In the genomic region with DNA sequence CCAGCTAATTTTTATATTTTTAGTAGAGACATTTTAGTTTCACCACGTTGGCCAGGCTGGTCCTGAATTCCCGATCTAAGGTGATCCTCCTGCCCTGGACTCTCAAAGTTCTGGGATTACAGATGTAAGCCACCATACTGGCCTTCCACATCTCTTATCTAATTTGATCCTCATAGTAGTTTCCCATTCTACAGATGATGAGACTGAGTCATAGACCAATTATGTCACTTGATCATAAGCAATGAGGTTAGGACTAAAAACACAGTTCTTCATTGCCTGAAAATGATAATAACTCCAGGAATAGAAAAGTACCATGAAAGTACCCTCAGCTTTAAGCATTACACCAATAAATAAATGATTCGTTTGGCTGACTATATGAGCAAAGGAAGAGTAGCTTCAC, we compare ENCODE assay signal across 25 cellular contexts.
DNase-seq lines count a peak whose midpoint lies in the region; ATAC-seq, FAIRE-seq and TF ChIP-seq lines count a peak whose summit lies in the region.
"Had no signal": no experiment of that assay in that cellular context is flagged by ENCODE, and none has a peak within 500 bp of the region (broad histone marks: within the 10 kb centered on the region; RNA-seq: fewer than 3 reads in every experiment).

No MANE protein-coding gene starts in this region.

- no peaks in the 10 kb centered on the region for H3K4me1 Mint-ChIP-seq in stimulated activated effector memory CD8-positive, alpha-beta T cell treated with anti-CD3 and anti-CD28 coated beads, Interleukin-12 subunit alpha, Interleukin-12 subunit beta, amount 100 ng/mL, for 72 hours
- H3K4me1 Mint-ChIP-seq in natural killer cell = no peaks in the 10 kb centered on the region
- H3K4me1 Mint-ChIP-seq: CD8-positive, alpha-beta memory T cell; H9 had no signal

- H3K36me3 Mint-ChIP-seq in stimulated activated effector memory CD8-positive, alpha-beta T cell treated with anti-CD3 and anti-CD28 coated beads, Interleukin-12 subunit alpha, Interleukin-12 subunit beta, amount 100 ng/mL, for 72 hours = no peaks in the 10 kb centered on the region
- no peaks in the 10 kb centered on the region for H3K36me3 Mint-ChIP-seq in natural killer cell
- H3K36me3 Mint-ChIP-seq: CD14-positive monocyte; CD8-positive, alpha-beta memory T cell had no signal

- no peak overlapping the region for H3K4ac ChIP-seq in mesenchymal stem cell (ENCODE audit: low read depth in 1 of 2, low read length in 2 of 2)

- H2AK5ac ChIP-seq in mesenchymal stem cell (ENCODE audit: low read length, severe bottlenecking) = no peak overlapping the region

- H3K27ac ChIP-seq in HepG2 (ENCODE audit: extremely low read length, insufficient read depth, low read length) (no peak overlapping the region), right lobe of liver (no peak overlapping the region), mesenchymal stem cell (ENCODE audit: low read length, poor library complexity, severe bottlenecking) (no peak overlapping the region), prostate gland (no peak overlapping the region)
- H3K27ac ChIP-seq: 22Rv1; BLaER1 treated with 17β-estradiol and CSF1 and Interleukin-3, amounts not matched to agents 10 nM and 100 nM had no signal

- no peaks in the 10 kb centered on the region for H3K36me3 ChIP-seq in HepG2 (replicated peaks in 1 of 2; ENCODE audit: control insufficient read depth in 1 of 2, insufficient read depth in 2 of 2, low read length in 2 of 2)
- no peaks in the 10 kb centered on the region for H3K36me3 ChIP-seq in right lobe of liver
- H3K36me3 ChIP-seq in mesenchymal stem cell (ENCODE audit: control insufficient read depth in 1 of 2, insufficient read depth in 2 of 2, low read depth in 1 of 2, low read length in 2 of 2) = no peaks in the 10 kb centered on the region
- no peaks in the 10 kb centered on the region for H3K36me3 ChIP-seq in prostate gland
- H3K36me3 ChIP-seq: BE2C; BLaER1 treated with 17β-estradiol and CSF1 and Interleukin-3, amounts not matched to agents 10 nM and 100 nM had no signal

- no peak overlapping the region for H2BK12ac ChIP-seq in mesenchymal stem cell (ENCODE audit: low read length in 2 of 2)

- no peak overlapping the region for H2BK15ac ChIP-seq in mesenchymal stem cell (ENCODE audit: low read depth, poor library complexity, severe bottlenecking)

- no peak for DNase-seq in HepG2 (ENCODE audit: low spot score)
- no peak for DNase-seq in right lobe of liver
- DNase-seq in RPMI7951 (ENCODE audit: low read depth) = peak; percentile 23
- DNase-seq in mesenchymal stem cell = no peak
- DNase-seq in prostate gland (ENCODE audit: low spot score) = no peak
- no peak for DNase-seq in stimulated activated effector memory CD8-positive, alpha-beta T cell treated with anti-CD3 and anti-CD28 coated beads, Interleukin-12 subunit alpha, Interleukin-12 subunit beta, amount 100 ng/mL, for 72 hours (ENCODE audit: low spot score in 2 of 2)
- DNase-seq in natural killer cell = no peak
- DNase-seq: ACHN; AML-193; BE2C; CD4-positive, alpha-beta T cell; CD8-positive, alpha-beta memory T cell; DMS 273 treated with DMSO at 0.1 percent for 48 hours; DMS79; GM23248; H9 had no signal

- H3K79me2 ChIP-seq in HepG2 (ENCODE audit: insufficient read depth, low read length) = no peaks in the 10 kb centered on the region

- CTCF ChIA-PET in HepG2 (lab: Yijun Ruan, JAX; ENCODE audit: low intra/inter-chr PET ratio, low total read pairs) = no interaction called here

- H3K23ac ChIP-seq in mesenchymal stem cell (ENCODE audit: low read length in 2 of 2) = no peak overlapping the region

- H3K14ac ChIP-seq in mesenchymal stem cell (ENCODE audit: low read length in 2 of 2) = no peak overlapping the region

- H3K4me3 Mint-ChIP-seq in stimulated activated effector memory CD8-positive, alpha-beta T cell treated with anti-CD3 and anti-CD28 coated beads, Interleukin-12 subunit alpha, Interleukin-12 subunit beta, amount 100 ng/mL, for 72 hours = no peak overlapping the region
- H3K4me3 Mint-ChIP-seq in natural killer cell = no peak overlapping the region
- H3K4me3 Mint-ChIP-seq: CD14-positive monocyte; CD4-positive, alpha-beta T cell; H9 had no signal

- no peak overlapping the region for H4K8ac ChIP-seq in mesenchymal stem cell (ENCODE audit: low read length)

- POLR2A ChIA-PET in HepG2 (lab: Yijun Ruan, JAX) = no interaction called here

- BruUV-seq in HepG2 (replicated peaks; lab: Mats Ljungman, UMichigan) = no TSS peak

- H3K27me3 Mint-ChIP-seq in natural killer cell (ENCODE audit: low read depth in 2 of 2) = no peaks in the 10 kb centered on the region
- H3K27me3 Mint-ChIP-seq: CD4-positive, alpha-beta T cell had no signal

- no peak for TF ChIP-seq POLR2A in HepG2 (IDR thresholded peaks at IDR 0.05; ENCODE audit: insufficient read depth in 1 of 2, low read depth in 2 of 2, low read length in 2 of 2)
- TF ChIP-seq POLR2A in right lobe of liver (IDR thresholded peaks at IDR 0.05) = no peak
- no peak for TF ChIP-seq POLR2A in prostate gland (IDR thresholded peaks at IDR 0.05)

- H3K4me2 ChIP-seq in HepG2 (ENCODE audit: low read depth, low read length) (no peak overlapping the region), mesenchymal stem cell (ENCODE audit: low read length, poor library complexity, severe bottlenecking) (no peak overlapping the region)

- no peak overlapping the region for H2BK5ac ChIP-seq in mesenchymal stem cell (ENCODE audit: low read depth, low read length, poor library complexity, severe bottlenecking)

- H3K4me3 ChIP-seq in HepG2 (replicated peaks in 1 of 3; ENCODE audit: insufficient read depth in 1 of 3, low read depth in 2 of 3, low read length in 3 of 3) = no peak overlapping the region
- H3K4me3 ChIP-seq in right lobe of liver = no peak overlapping the region
- H3K4me3 ChIP-seq in mesenchymal stem cell (ENCODE audit: insufficient read depth in 1 of 2, low read depth in 1 of 2, low read length in 2 of 2) = no peak overlapping the region
- no peak overlapping the region for H3K4me3 ChIP-seq in prostate gland
- H3K4me3 ChIP-seq: BLaER1 treated with 17β-estradiol and CSF1 and Interleukin-3, amounts not matched to agents 10 nM and 100 nM; GM23248 had no signal

- TF ChIP-seq CTCF in HepG2 (CRISPR knock-in tag; IDR thresholded peaks at IDR 0.05) = no peak
- no peak for TF ChIP-seq CTCF in right lobe of liver (IDR thresholded peaks at IDR 0.05)
- no peak for TF ChIP-seq CTCF in prostate gland (IDR thresholded peaks at IDR 0.05)
- TF ChIP-seq CTCF in natural killer cell (IDR thresholded peaks at IDR 0.05) = no peak

- H3K4me1 ChIP-seq in HepG2 (ENCODE audit: insufficient read depth, low read length) (peaks cover 32% of the 10 kb centered on the region), right lobe of liver (peaks cover 0 to 6% (median 0%) of the 10 kb centered on the region in 4 donors), mesenchymal stem cell (ENCODE audit: control insufficient read depth, insufficient read depth, low read depth, low read length) (peaks cover 2% of the 10 kb centered on the region), prostate gland (replicated peaks) (no peaks in the 10 kb centered on the region)
- H3K4me1 ChIP-seq: BE2C had no signal

- in situ Hi-C loops in HepG2 (cut with HindIII; ENCODE audit: extremely low pct_ligation_motif_present, low pct_unique_long_range_greater_than_20kb) = no loop called here

- H4K91ac ChIP-seq in mesenchymal stem cell (ENCODE audit: low read length) = no peak overlapping the region

- H3K27me3 ChIP-seq in HepG2 (ENCODE audit: control insufficient read depth in 1 of 2, insufficient read depth in 2 of 2, low read length in 2 of 2) = no peaks in the 10 kb centered on the region
- no peaks in the 10 kb centered on the region for H3K27me3 ChIP-seq in right lobe of liver
- H3K27me3 ChIP-seq in mesenchymal stem cell (ENCODE audit: control insufficient read depth in 1 of 2, insufficient read depth in 1 of 2, low read length in 2 of 2) = no peaks in the 10 kb centered on the region
- no peaks in the 10 kb centered on the region for H3K27me3 ChIP-seq in prostate gland (replicated peaks; ENCODE audit: insufficient read depth)
- H3K27me3 ChIP-seq: BE2C; BLaER1 treated with 17β-estradiol and CSF1 and Interleukin-3, amounts not matched to agents 10 nM and 100 nM had no signal

- H2AFZ ChIP-seq in HepG2 (ENCODE audit: low read length) (no peak overlapping the region), mesenchymal stem cell (ENCODE audit: low read depth, low read length) (no peak overlapping the region)
- H2AFZ ChIP-seq: GM23248 had no signal

- no peaks in the 10 kb centered on the region for H3K79me1 ChIP-seq in mesenchymal stem cell (replicated peaks; ENCODE audit: low read length, poor library complexity, severe bottlenecking)

- no peak overlapping the region for H3K27ac Mint-ChIP-seq in stimulated activated effector memory CD8-positive, alpha-beta T cell treated with anti-CD3 and anti-CD28 coated beads, Interleukin-12 subunit alpha, Interleukin-12 subunit beta, amount 100 ng/mL, for 72 hours
- no peak overlapping the region for H3K27ac Mint-ChIP-seq in natural killer cell
- H3K27ac Mint-ChIP-seq: CD14-positive monocyte; CD4-positive, alpha-beta T cell; CD8-positive, alpha-beta memory T cell; H9 had no signal

- H3K9ac ChIP-seq in HepG2 (ENCODE audit: insufficient read depth, low read depth, low read length) = no peak overlapping the region
- H3K9ac ChIP-seq in mesenchymal stem cell (ENCODE audit: low read length) = peak overlapping the region; percentile 55
- H3K9ac ChIP-seq: BLaER1 treated with 17β-estradiol and CSF1 and Interleukin-3, amounts not matched to agents 10 nM and 100 nM; GM23248 had no signal

- ATAC-seq in HepG2 (no peak), right lobe of liver (no peak), natural killer cell (no peak)
- ATAC-seq in stimulated activated effector memory CD8-positive, alpha-beta T cell treated with anti-CD3 and anti-CD28 coated beads, Interleukin-12 subunit alpha, Interleukin-12 subunit beta, amount 100 ng/mL, for 72 hours = no peak
- ATAC-seq: HCT116 had no signal

- 57% methylated on average over 3 of the region's 3 CpGs for WGBS in HepG2 (ENCODE audit: low lambda C conversion rate)
- WGBS in right lobe of liver (ENCODE audit: insufficient coverage, low coverage, low lambda C conversion rate, missing lambda C conversion rate) = 52% methylated on average over 3 of the region's 3 CpGs
- WGBS in mesenchymal stem cell = 71% methylated on average over 3 of the region's 3 CpGs
- 53% methylated on average over 3 of the region's 3 CpGs for WGBS in prostate gland

- TF ChIP-seq RAD21 in HepG2 (CRISPR knock-in tag; IDR thresholded peaks at IDR 0.05) = no peak

- no peaks in the 10 kb centered on the region for H4K20me1 ChIP-seq in HepG2 (ENCODE audit: insufficient read depth, low read length)
- H4K20me1 ChIP-seq: BLaER1 treated with 17β-estradiol and CSF1 and Interleukin-3, amounts not matched to agents 10 nM and 100 nM had no signal

- TF ChIP-seq EP300 in HepG2 (IDR thresholded peaks at IDR 0.05; ENCODE audit: low read depth in 2 of 2, low read length in 2 of 2) = no peak
- TF ChIP-seq EP300 in HepG2 (CRISPR knock-in tag; IDR thresholded peaks at IDR 0.05; ENCODE audit: borderline replicate concordance) = no peak

- intact Hi-C loops in HepG2 (cut with micrococcal nuclease; ENCODE audit: unreplicated experiment) = loop anchor here (2.0 kb wide), 1 partner anchor 21 kb away; no protein-coding TSS in a partner anchor
- intact Hi-C loops in right lobe of liver (cut with DNase I) = no loop called here
- intact Hi-C loops in prostate gland (cut with DNase I) = no loop called here
- intact Hi-C loops in natural killer cell (cut with micrococcal nuclease) = no loop called here

- FAIRE-seq in HepG2 (lab: Jason Lieb, UNC) = no peak
- FAIRE-seq: A204.1, D721Med, GM12892, GM19239, H1 had no signal

- no peak overlapping the region for H3K18ac ChIP-seq in mesenchymal stem cell (ENCODE audit: low read depth in 1 of 2, low read length in 2 of 2)

- H2BK120ac ChIP-seq in mesenchymal stem cell (ENCODE audit: low read depth, low read length) = no peak overlapping the region

- no peaks in the 10 kb centered on the region for H3K9me3 Mint-ChIP-seq in stimulated activated effector memory CD8-positive, alpha-beta T cell treated with anti-CD3 and anti-CD28 coated beads, Interleukin-12 subunit alpha, Interleukin-12 subunit beta, amount 100 ng/mL, for 72 hours
- H3K9me3 Mint-ChIP-seq in natural killer cell = peaks cover 2 to 9% of the 10 kb centered on the region in 2 donors
- H3K9me3 Mint-ChIP-seq: CD4-positive, alpha-beta T cell had no signal

- H3K9me3 ChIP-seq in HepG2 (ENCODE audit: low read length) = no peaks in the 10 kb centered on the region
- H3K9me3 ChIP-seq in right lobe of liver = no peaks in the 10 kb centered on the region
- no peaks in the 10 kb centered on the region for H3K9me3 ChIP-seq in mesenchymal stem cell (ENCODE audit: control insufficient read depth, low read length)
- H3K9me3 ChIP-seq in prostate gland = no peaks in the 10 kb centered on the region
- H3K9me3 ChIP-seq: BE2C; BLaER1 treated with 17β-estradiol and CSF1 and Interleukin-3, amounts not matched to agents 10 nM and 100 nM had no signal
